In the genomic region with DNA sequence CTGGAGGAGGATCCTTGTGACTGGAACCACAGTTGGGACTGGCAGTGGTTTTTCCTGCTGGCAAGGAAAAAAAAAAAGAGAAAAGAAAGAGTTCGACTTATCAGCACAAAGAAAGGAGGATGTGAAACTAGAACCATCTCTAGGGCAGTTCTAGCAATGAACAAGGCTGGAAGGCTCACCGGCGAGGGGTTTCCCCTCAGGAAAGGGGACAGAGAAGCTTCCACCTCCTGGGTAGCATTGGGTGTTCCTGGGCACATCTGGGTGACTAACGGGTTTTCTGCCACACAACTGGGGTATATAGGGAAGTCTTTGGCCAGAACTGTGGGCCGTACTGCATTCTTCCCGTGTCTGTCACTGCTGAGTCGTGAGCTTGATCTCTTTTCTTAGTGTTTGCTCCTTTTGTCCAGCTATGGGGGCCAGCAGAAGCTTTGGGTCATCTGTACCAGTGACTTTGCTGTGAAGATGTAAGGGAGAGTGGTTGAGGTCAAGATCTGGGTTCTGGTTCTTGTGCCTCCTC, we compare ENCODE assay signal across 8 cellular contexts.
DNase-seq lines count a peak whose midpoint lies in the region; ATAC-seq and TF ChIP-seq lines count a peak whose summit lies in the region.

No MANE protein-coding gene starts in this region.

- no peaks in the 10 kb centered on the region for H3K9me3 Mint-ChIP-seq in activated CD4-positive, alpha-beta T cell treated with anti-CD3 and anti-CD28 coated beads for 36 hours (ENCODE audit: low read depth)
- no peaks in the 10 kb centered on the region for H3K9me3 Mint-ChIP-seq in effector memory CD8-positive, alpha-beta T cell

- peak overlapping the region; percentile 85 for H3K27ac ChIP-seq in OCI-LY3 (ENCODE audit: low read length)
- H3K27ac ChIP-seq in adrenal gland: no peak overlapping the region

- H3K4me2 ChIP-seq in OCI-LY3 (ENCODE audit: low read length): peak overlapping the region; percentile 89

- no peaks in the 10 kb centered on the region for H3K27me3 Mint-ChIP-seq in activated CD4-positive, alpha-beta T cell treated with anti-CD3 and anti-CD28 coated beads for 36 hours
- H3K27me3 Mint-ChIP-seq in effector memory CD8-positive, alpha-beta T cell: no peaks in the 10 kb centered on the region

- CTCF ChIA-PET in activated CD4-positive, alpha-beta T cell treated with anti-CD3 and anti-CD28 coated beads for 36 hours (lab: Charles Lee): interaction anchor here (0.6 to 12.0 kb wide), 22 partner anchors 8 to 568 kb away, joined by 3 to 209 read pairs (median 4); no protein-coding TSS in a partner anchor

- peaks cover 46% of the 10 kb centered on the region for H4K20me1 ChIP-seq in OCI-LY3 (ENCODE audit: insufficient read depth, low read length)

- H3K9ac ChIP-seq in OCI-LY3 (ENCODE audit: low read length): peak overlapping the region; percentile 73

- no peak for TF ChIP-seq POLR2A in adrenal gland (IDR thresholded peaks at IDR 0.05)

- H2AFZ ChIP-seq in OCI-LY3 (ENCODE audit: low read depth, low read length): no peak overlapping the region

- H3K4me1 Mint-ChIP-seq in activated CD4-positive, alpha-beta T cell treated with anti-CD3 and anti-CD28 coated beads for 36 hours: peaks cover 62% of the 10 kb centered on the region
- H3K4me1 Mint-ChIP-seq in effector memory CD8-positive, alpha-beta T cell (ENCODE audit: low read depth in 2 of 2): peaks cover 36 to 48% of the 10 kb centered on the region in 2 donors

- H3K4me1 ChIP-seq in OCI-LY3 (ENCODE audit: low read length): peaks cover 85% of the 10 kb centered on the region
- H3K4me1 ChIP-seq in adrenal gland (replicated peaks in 1 of 2): peaks cover 5 to 16% of the 10 kb centered on the region in 2 donors

- peak overlapping the region; percentile 64 for H3K4me3 ChIP-seq in OCI-LY3 (ENCODE audit: low read length)
- H3K4me3 ChIP-seq in adrenal gland: no peak overlapping the region

- H3K27me3 ChIP-seq in OCI-LY3 (ENCODE audit: low read depth, low read length) (no peaks in the 10 kb centered on the region), adrenal gland (no peaks in the 10 kb centered on the region)

- TF ChIP-seq CTCF in OCI-LY3 (IDR thresholded peaks at IDR 0.05; ENCODE audit: low read depth, low read length): no peak
- TF ChIP-seq CTCF in adrenal gland (IDR thresholded peaks at IDR 0.05): no peak

- peaks cover 79% of the 10 kb centered on the region for H3K79me2 ChIP-seq in OCI-LY3 (ENCODE audit: low read length)

- no peaks in the 10 kb centered on the region for H3K36me3 Mint-ChIP-seq in activated CD4-positive, alpha-beta T cell treated with anti-CD3 and anti-CD28 coated beads for 36 hours (ENCODE audit: low read depth)
- H3K36me3 Mint-ChIP-seq in effector memory CD8-positive, alpha-beta T cell (ENCODE audit: insufficient read depth): peaks cover 3% of the 10 kb centered on the region

- peak overlapping the region; percentile 13 for H3K4me3 Mint-ChIP-seq in activated CD4-positive, alpha-beta T cell treated with anti-CD3 and anti-CD28 coated beads for 36 hours
- H3K4me3 Mint-ChIP-seq in effector memory CD8-positive, alpha-beta T cell: peak overlapping the region; percentile 43 to 58

- peak; percentile 78 for ATAC-seq in activated CD4-positive, alpha-beta T cell treated with anti-CD3 and anti-CD28 coated beads for 36 hours
- ATAC-seq in HG02870 (IDR thresholded peaks at IDR 0.05; ENCODE audit: unreplicated experiment): peak; percentile 63
- no peak for ATAC-seq in effector memory CD8-positive, alpha-beta T cell (replicated peaks)

- 65 to 77% (median 73%) methylated on average over 7 of the region's 7 CpGs for WGBS in adrenal gland, 4 donors

- peak; percentile 76 for DNase-seq in activated CD4-positive, alpha-beta T cell treated with anti-CD3 and anti-CD28 coated beads for 36 hours
- no peak for DNase-seq in activated CD4-positive, alpha-beta T cell treated with anti-CD3 and anti-CD28 coated beads for 1 hour
- DNase-seq in effector memory CD8-positive, alpha-beta T cell: no peak
- peak; percentile 47 for DNase-seq in stromal cell of bone marrow (ENCODE audit: low read depth)
- DNase-seq in DMS153 treated with DMSO at 0.1 percent for 48 hours (lab: John Stamatoyannopoulos, UW; ENCODE audit: unreplicated experiment): no peak
- DNase-seq in adrenal gland: no peak

- intact Hi-C loops in activated CD4-positive, alpha-beta T cell treated with anti-CD3 and anti-CD28 coated beads for 36 hours (cut with DNase I, micrococcal nuclease): loop anchor here (1.0 kb wide), 2 partner anchors 52 to 124 kb away; no protein-coding TSS in a partner anchor
- intact Hi-C loops in adrenal gland (cut with DNase I): loop anchor here in 1 of 2 donors (5.0 kb wide), 1 partner anchor 170 kb away; no protein-coding TSS in a partner anchor

- peaks cover 17% of the 10 kb centered on the region for H3K36me3 ChIP-seq in OCI-LY3 (replicated peaks; ENCODE audit: low read depth, low read length)
- H3K36me3 ChIP-seq in adrenal gland (replicated peaks in 1 of 2): no peaks in the 10 kb centered on the region

- H3K9me3 ChIP-seq in OCI-LY3 (ENCODE audit: insufficient read depth, low read length): peaks cover 6% of the 10 kb centered on the region
- no peaks in the 10 kb centered on the region for H3K9me3 ChIP-seq in adrenal gland (replicated peaks in 1 of 3)

- H3K27ac Mint-ChIP-seq in activated CD4-positive, alpha-beta T cell treated with anti-CD3 and anti-CD28 coated beads for 36 hours: peak overlapping the region; percentile 51
- H3K27ac Mint-ChIP-seq in effector memory CD8-positive, alpha-beta T cell: peak overlapping the region; percentile 83

- POLR2A ChIA-PET in activated CD4-positive, alpha-beta T cell treated with anti-CD3 and anti-CD28 coated beads for 36 hours (lab: Charles Lee): interaction anchor here (0.6 to 1.8 kb wide), 4 partner anchors 41 to 175 kb away, joined by 3 to 7 read pairs (median 5); no protein-coding TSS in a partner anchor

Comparison
In these comparisons a context has a peak if more than half of its experiments do, and no peak if none do; other contexts are left out.
1. DNase-seq: peak in activated CD4-positive, alpha-beta T cell treated with anti-CD3 and anti-CD28 coated beads for 36 hours (single experiment) and stromal cell of bone marrow (single experiment); none in activated CD4-positive, alpha-beta T cell treated with anti-CD3 and anti-CD28 coated beads for 1 hour (single experiment), effector memory CD8-positive, alpha-beta T cell (0 of 3), DMS153 treated with DMSO at 0.1 percent for 48 hours (single experiment) and adrenal gland (0 of 7).